ENCODE assay signal across 27 cellular contexts in genomic region chr11:116386118-116386699, GRCh38.
"Had no signal": no experiment of that assay in that cellular context is flagged by ENCODE, and none has a peak within 500 bp of the region (broad histone marks: within the 10 kb centered on the region; RNA-seq: fewer than 3 reads in every experiment).

No MANE protein-coding gene starts in this region.

- ATAC-seq: activated CD8-positive, alpha-beta T cell treated with anti-CD3 and anti-CD28 coated beads, Interleukin-2, amount 10 ng/mL, durations not matched to agents 7 days and 5 days; activated naive CD4-positive, alpha-beta T cell treated with anti-CD3 and anti-CD28 coated beads, Interleukin-2, amount 50 U/mL, for 72 hours; effector memory CD8-positive, alpha-beta T cell; heart left ventricle; left colon; mucosa of descending colon; pancreas; psoas muscle; upper lobe of right lung had no signal

- FAIRE-seq: colon, endothelial cell of umbilical vein, pancreas had no signal

- H3K4me3 ChIP-seq: dorsolateral prefrontal cortex, heart left ventricle, mucosa of descending colon, pancreas, psoas muscle, right atrium auricular region, thyroid gland, upper lobe of right lung had no signal

- DNase-seq: activated CD4-positive, alpha-beta T cell treated with anti-CD3 and anti-CD28 coated beads for 1 hour; activated CD4-positive, alpha-beta T cell treated with anti-CD3 and anti-CD28 coated beads, Interleukin-2, amount 50 U/mL, for 1 hour; activated CD8-positive, alpha-beta T cell treated with anti-CD3 and anti-CD28 coated beads, Interleukin-2, amount 10 ng/mL, durations not matched to agents 7 days and 5 days; activated gamma-delta T cell treated with Interleukin-2 at 50 U/mL for 16 hours; aorta; caudate nucleus; effector memory CD8-positive, alpha-beta T cell; heart left ventricle; islet precursor cell; left colon; mesenchymal stem cell; mucosa of descending colon; nephron progenitor cell; pancreas; psoas muscle; stimulated activated CD4-positive, alpha-beta T cell treated with anti-CD3 and anti-CD28 coated beads, Interleukin-12 subunit alpha, Interleukin-12 subunit beta, amount 100 ng/mL, for 4 hours; stimulated activated CD4-positive, alpha-beta T cell treated with anti-CD3 and anti-CD28 coated beads, Interleukin-4, amount 100 ng/mL, for 4 hours; substantia nigra; T1000; thyroid gland; upper lobe of right lung had no signal

- H3K9me3 ChIP-seq: heart left ventricle, mucosa of descending colon, pancreas, psoas muscle, right atrium auricular region, thyroid gland, upper lobe of right lung had no signal

- H3K27me3 ChIP-seq: right atrium auricular region, thyroid gland had no signal

- H3K27ac ChIP-seq: dorsolateral prefrontal cortex, heart left ventricle, pancreas, psoas muscle, right atrium auricular region, thyroid gland, upper lobe of right lung, VCaP had no signal

- H3K36me3 ChIP-seq: heart left ventricle, pancreas, right atrium auricular region, thyroid gland, upper lobe of right lung had no signal

- H3K4me1 ChIP-seq: heart left ventricle, pancreas, psoas muscle, right atrium auricular region, thyroid gland, upper lobe of right lung had no signal
